ENCODE assay signal across 15 cellular contexts in the genomic region with DNA sequence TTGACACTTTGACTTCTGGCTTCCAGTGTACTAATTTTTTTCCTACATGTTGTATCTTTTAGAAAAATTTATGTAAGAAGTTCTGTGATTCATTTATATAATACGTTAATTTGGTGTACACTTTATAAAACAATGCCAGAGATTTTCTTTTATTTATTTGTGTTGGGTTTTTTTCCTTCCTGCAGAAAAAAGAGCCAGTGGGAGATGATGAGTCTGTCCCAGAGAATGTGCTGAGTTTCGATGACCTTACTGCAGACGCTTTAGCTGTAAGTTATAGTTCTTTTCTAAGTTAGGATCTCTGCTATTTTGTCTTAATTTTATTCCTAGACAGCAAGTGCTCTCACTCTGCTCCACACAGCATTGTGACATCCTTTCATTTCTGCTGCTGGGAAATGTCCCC.
"Had no signal": no experiment of that assay in that cellular context is flagged by ENCODE, and none has a peak within 500 bp of the region (broad histone marks: within the 10 kb centered on the region; RNA-seq: fewer than 3 reads in every experiment).

No MANE protein-coding gene starts in this region.

- H3K9me3 ChIP-seq: gastrocnemius medialis, right atrium auricular region, thyroid gland had no signal

- DNase-seq: activated naive CD4-positive, alpha-beta T cell treated with anti-CD3 and anti-CD28 coated beads, Interleukin-2, amount 10 ng/mL, durations not matched to agents 7 days and 5 days; activated T-cell treated with anti-CD3 and anti-CD28 coated beads, Interleukin-2, amount 50 U/mL, for 1 hour; effector memory CD4-positive, alpha-beta T cell; gastrocnemius medialis; mesendoderm; occipital lobe; stimulated activated CD4-positive, alpha-beta T cell treated with anti-CD3 and anti-CD28 coated beads, Interleukin-2, amount 100 ng/mL, for 48 hours; thyroid gland had no signal

- H3K27ac Mint-ChIP-seq: activated naive CD4-positive, alpha-beta T cell treated with anti-CD3 and anti-CD28 coated beads, Interleukin-2, amount 10 ng/mL, durations not matched to agents 7 days and 5 days; activated T-helper 2 cell treated with anti-CD3 and anti-CD28 coated beads, Interferon-gamma antibody, Interleukin-2, Interleukin-4, amounts not matched to agents 10 μg/mL and 5 μg/mL and 100 μg/mL, durations not matched to agents 14 hours and 24 hours and 36 hours; dendritic cell treated with granulocyte-macrophage colony-stimulating factor and Interleukin-4, amounts not matched to agents 40 ng/mL and 50 ng/mL, for 4 days; natural killer cell treated with Interleukin-12 subunit alpha and Interleukin-12 subunit beta and Interleukin-15 and Interleukin-18, amount 100 ng/mL, for 72 hours; progenitor cell of endocrine pancreas; stimulated activated memory B cell treated with anti-CD40 and anti-IgM and Interleukin-4, amounts not matched to agents 10 μg/mL and 1 μg/mL and 100 μg/mL, for 72 hours had no signal

- H3K27ac ChIP-seq: epithelial cell of prostate, gastrocnemius medialis, right atrium auricular region, thyroid gland had no signal

- ATAC-seq: gastrocnemius medialis; natural killer cell treated with Interleukin-12 subunit alpha and Interleukin-12 subunit beta and Interleukin-15 and Interleukin-18, amount 100 ng/mL, for 72 hours; stimulated activated memory B cell treated with anti-CD40 and anti-IgM and Interleukin-4, amounts not matched to agents 10 μg/mL and 1 μg/mL and 100 μg/mL, for 72 hours had no signal

- H3K27me3 Mint-ChIP-seq: activated naive CD4-positive, alpha-beta T cell treated with anti-CD3 and anti-CD28 coated beads, Interleukin-2, amount 10 ng/mL, durations not matched to agents 7 days and 5 days; dendritic cell treated with granulocyte-macrophage colony-stimulating factor and Interleukin-4, amounts not matched to agents 40 ng/mL and 50 ng/mL, for 4 days; natural killer cell treated with Interleukin-12 subunit alpha and Interleukin-12 subunit beta and Interleukin-15 and Interleukin-18, amount 100 ng/mL, for 72 hours; progenitor cell of endocrine pancreas; stimulated activated memory B cell treated with anti-CD40 and anti-IgM and Interleukin-4, amounts not matched to agents 10 μg/mL and 1 μg/mL and 100 μg/mL, for 72 hours had no signal

- H3K27me3 ChIP-seq: gastrocnemius medialis, right atrium auricular region, thyroid gland had no signal

- H3K4me3 ChIP-seq: gastrocnemius medialis, right atrium auricular region, thyroid gland had no signal

- H3K4me3 Mint-ChIP-seq: activated naive CD4-positive, alpha-beta T cell treated with anti-CD3 and anti-CD28 coated beads, Interleukin-2, amount 10 ng/mL, durations not matched to agents 7 days and 5 days; dendritic cell treated with granulocyte-macrophage colony-stimulating factor and Interleukin-4, amounts not matched to agents 40 ng/mL and 50 ng/mL, for 4 days; natural killer cell treated with Interleukin-12 subunit alpha and Interleukin-12 subunit beta and Interleukin-15 and Interleukin-18, amount 100 ng/mL, for 72 hours; stimulated activated memory B cell treated with anti-CD40 and anti-IgM and Interleukin-4, amounts not matched to agents 10 μg/mL and 1 μg/mL and 100 μg/mL, for 72 hours had no signal

- H3K9me3 Mint-ChIP-seq: activated naive CD4-positive, alpha-beta T cell treated with anti-CD3 and anti-CD28 coated beads, Interleukin-2, amount 10 ng/mL, durations not matched to agents 7 days and 5 days; activated T-helper 2 cell treated with anti-CD3 and anti-CD28 coated beads, Interferon-gamma antibody, Interleukin-2, Interleukin-4, amounts not matched to agents 10 μg/mL and 5 μg/mL and 100 μg/mL, durations not matched to agents 14 hours and 24 hours and 36 hours; dendritic cell treated with granulocyte-macrophage colony-stimulating factor and Interleukin-4, amounts not matched to agents 40 ng/mL and 50 ng/mL, for 4 days; natural killer cell treated with Interleukin-12 subunit alpha and Interleukin-12 subunit beta and Interleukin-15 and Interleukin-18, amount 100 ng/mL, for 72 hours; stimulated activated memory B cell treated with anti-CD40 and anti-IgM and Interleukin-4, amounts not matched to agents 10 μg/mL and 1 μg/mL and 100 μg/mL, for 72 hours had no signal

- H3K4me1 ChIP-seq: gastrocnemius medialis, thyroid gland had no signal

- H3K4me1 Mint-ChIP-seq: stimulated activated memory B cell treated with anti-CD40 and anti-IgM and Interleukin-4, amounts not matched to agents 10 μg/mL and 1 μg/mL and 100 μg/mL, for 72 hours had no signal
